Comparison of ENCODE assay signal across 1 cellular context in the genomic region with DNA sequence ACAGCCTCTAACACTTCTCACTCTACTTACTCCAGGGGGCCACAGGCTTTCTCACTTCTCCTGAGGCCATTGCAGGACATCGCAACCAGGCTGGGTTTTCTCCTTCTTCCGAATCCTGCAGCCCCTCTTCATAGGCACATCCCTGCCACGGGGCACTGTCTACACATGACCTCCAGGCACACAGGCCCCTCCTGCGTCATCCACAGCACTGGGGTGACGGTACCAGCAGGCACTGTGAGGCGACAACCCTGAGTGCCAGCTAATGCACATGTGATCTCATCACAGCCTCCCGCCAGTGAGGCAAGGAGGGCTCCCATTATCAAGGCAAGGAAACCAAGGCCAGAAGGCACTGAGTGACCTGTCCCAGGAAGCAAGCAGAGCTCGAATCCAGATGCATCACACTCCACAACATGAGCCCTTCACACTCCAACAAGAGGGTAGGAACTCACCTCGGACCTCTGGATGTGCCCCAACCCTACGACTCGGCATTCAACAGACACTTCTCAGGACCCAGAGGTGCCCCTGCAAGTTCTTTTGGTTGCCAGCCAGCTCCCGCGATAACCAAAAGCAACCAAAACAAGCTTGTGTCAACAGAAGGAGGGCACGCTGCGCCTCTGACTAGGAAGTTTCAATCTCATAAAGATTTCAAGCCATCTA.
TF ChIP-seq lines count a peak whose summit lies in the region.

No MANE protein-coding gene starts in this region.

TF ChIP-seq in IMR-90, 13 proteins besides CTCF, POLR2A, EP300 and RAD21:
- no peak for TF ChIP-seq FOS (IDR thresholded peaks at IDR 0.05; ENCODE audit: low read depth, low read length)
- no peak for TF ChIP-seq CHD1 (IDR thresholded peaks at IDR 0.05; ENCODE audit: low read depth, low read length)
- TF ChIP-seq NFE2L2 (IDR thresholded peaks at IDR 0.05; ENCODE audit: low read depth, low read length) = no peak
